Comparison of ENCODE assay signal across 22 cellular contexts in genomic region chr4:150130953-150131352, GRCh38. TPM values are rescaled to one million over a fixed set of nuclear protein-coding genes. Genes with fewer than 3 reads are reported as not detected.
DNase-seq lines count a peak whose midpoint lies in the region; ATAC-seq and TF ChIP-seq lines count a peak whose summit lies in the region.
"Had no signal": no experiment of that assay in that cellular context is flagged by ENCODE, and none has a peak within 500 bp of the region (broad histone marks: within the 10 kb centered on the region; RNA-seq: fewer than 3 reads in every experiment).

No MANE protein-coding gene starts in this region.

- H3K27me3 ChIP-seq in esophagus muscularis mucosa: no peaks in the 10 kb centered on the region
- H3K27me3 ChIP-seq in psoas muscle (ENCODE audit: insufficient read depth in 3 of 3, low read length in 2 of 3): no peaks in the 10 kb centered on the region
- H3K27me3 ChIP-seq in body of pancreas: no peaks in the 10 kb centered on the region
- H3K27me3 ChIP-seq: upper lobe of left lung had no signal

- TF ChIP-seq CTCF in esophagus muscularis mucosa (IDR thresholded peaks at IDR 0.05) (no peak), psoas muscle (IDR thresholded peaks at IDR 0.05) (no peak), body of pancreas (IDR thresholded peaks at IDR 0.05) (no peak)

- TF ChIP-seq EP300 in esophagus muscularis mucosa (IDR thresholded peaks at IDR 0.05): no peak

- H3K27ac ChIP-seq in esophagus muscularis mucosa (replicated peaks in 1 of 4) (peak overlapping the region in 3 of 4 donors; percentile 59 to 68 (median 66)), psoas muscle (no peak overlapping the region), body of pancreas (no peak overlapping the region)
- H3K27ac ChIP-seq: HL-60, upper lobe of left lung, VCaP had no signal

- intact Hi-C loops in esophagus muscularis mucosa (cut with DNase I) (no loop called here), psoas muscle (cut with DNase I) (no loop called here), body of pancreas (cut with DNase I) (no loop called here)

- H3K4me3 ChIP-seq in esophagus muscularis mucosa (no peak overlapping the region), psoas muscle (no peak overlapping the region), body of pancreas (no peak overlapping the region)
- H3K4me3 ChIP-seq: K562, upper lobe of left lung had no signal

- WGBS in esophagus muscularis mucosa: 41% methylated on average over 2 of the region's 2 CpGs
- 13 to 37% (median 30%) methylated on average over 2 of the region's 2 CpGs for whole genome bisulfite sequencing in psoas muscle, 3 donors
- 78 to 88% methylated on average over 2 of the region's 2 CpGs for WGBS in body of pancreas, 2 donors

- H3K4me1 ChIP-seq in esophagus muscularis mucosa (peaks cover 10 to 53% (median 51%) of the 10 kb centered on the region in 4 donors), psoas muscle (no peaks in the 10 kb centered on the region), body of pancreas (peaks cover 8% of the 10 kb centered on the region)

- DNase-seq in EH (ENCODE audit: low read depth) (peak; percentile 84), NCI-H446 treated with DMSO at 0.1 percent for 48 hours (lab: John Stamatoyannopoulos, UW) (peak; percentile 72), esophagus muscularis mucosa (ENCODE audit: extremely low spot score) (no peak), psoas muscle (peak; percentile 25 to 57), body of pancreas (no peak), NCI-H2227 treated with DMSO at 0.1 percent for 48 hours (lab: John Stamatoyannopoulos, UW) (no peak), GF-D8 (lab: John Stamatoyannopoulos, UW) (no peak)
- DNase-seq: activated CD8-positive, alpha-beta T cell treated with anti-CD3 and anti-CD28 coated beads, Interleukin-2, amount 10 ng/mL, durations not matched to agents 7 days and 5 days; activated naive CD8-positive, alpha-beta T cell treated with anti-CD3 and anti-CD28 coated beads for 36 hours; activated T-cell treated with anti-CD3 and anti-CD28 coated beads, Interleukin-2, amount 50 U/mL, for 48 hours; central memory CD4-positive, alpha-beta T cell; kidney glomerular epithelial cell; NCI-H2081; NCI-H524 treated with DMSO at 0.1 percent for 48 hours; SHP77 treated with DMSO at 0.1 percent for 48 hours; stimulated activated naive CD4-positive, alpha-beta T cell treated with Interleukin-2 at 50 U/mL for 16 hours; upper lobe of left lung had no signal

- no peak for ATAC-seq in psoas muscle
- no peak for ATAC-seq in HG02852 (IDR thresholded peaks at IDR 0.05; ENCODE audit: unreplicated experiment)
- no peak for ATAC-seq in body of pancreas
- ATAC-seq: activated CD8-positive, alpha-beta T cell treated with anti-CD3 and anti-CD28 coated beads, Interleukin-2, amount 10 ng/mL, durations not matched to agents 7 days and 5 days; esophagus mucosa; K562 had no signal

- H3K36me3 ChIP-seq in esophagus muscularis mucosa (no peaks in the 10 kb centered on the region), psoas muscle (ENCODE audit: insufficient read depth in 1 of 2, low read depth in 1 of 2) (no peaks in the 10 kb centered on the region), body of pancreas (replicated peaks in 1 of 2; ENCODE audit: insufficient read depth in 1 of 2, low read depth in 2 of 2) (no peaks in the 10 kb centered on the region)
- H3K36me3 ChIP-seq: upper lobe of left lung had no signal

- TF ChIP-seq POLR2A in esophagus muscularis mucosa (IDR thresholded peaks at IDR 0.05; ENCODE audit: low read depth): no peak
- no peak for TF ChIP-seq POLR2A in body of pancreas (IDR thresholded peaks at IDR 0.05)

- H3K9me3 ChIP-seq in esophagus muscularis mucosa (no peaks in the 10 kb centered on the region), psoas muscle (no peaks in the 10 kb centered on the region), body of pancreas (no peaks in the 10 kb centered on the region)
- H3K9me3 ChIP-seq: upper lobe of left lung had no signal

RNA-seq across cellular contexts. Expression of gene DCLK2, which starts 52.7 kb away (rescaled TPM):
- total RNA-seq in esophagus muscularis mucosa (10 to 100 TPM; 15.4 to 29.3 (median 19.3) TPM), psoas muscle (1 to 10 TPM in 2 of 4 donors, under 1 TPM in 2; 0.71 to 1.7 (median 0.91) TPM), body of pancreas (1 to 10 TPM; 3.6 to 4.6 TPM)
- polyA plus RNA-seq in psoas muscle: under 1 TPM; 0.18 to 0.79 (median 0.39) TPM
- total RNA-seq: activated CD8-positive, alpha-beta T cell treated with anti-CD3 and anti-CD28 coated beads, Interleukin-2, amount 10 ng/mL, durations not matched to agents 7 days and 5 days; activated naive CD8-positive, alpha-beta T cell treated with anti-CD3 and anti-CD28 coated beads for 36 hours; K562 had no signal
- polyA plus RNA-seq: K562 had no signal

Comparison
In these comparisons a context has a peak if more than half of its experiments do, and no peak if none do; other contexts are left out.
1. DNase-seq: peak in EH (single experiment), NCI-H446 treated with DMSO at 0.1 percent for 48 hours (single experiment) and psoas muscle (2 of 2); none in esophagus muscularis mucosa (single experiment), body of pancreas (0 of 4), NCI-H2227 treated with DMSO at 0.1 percent for 48 hours (single experiment) and GF-D8 (single experiment).
2. H3K27ac ChIP-seq: peak in esophagus muscularis mucosa (3 of 4); none in psoas muscle (single experiment) and body of pancreas (0 of 4).